2 cellular contexts compared by ENCODE assay signal in genomic region chr1:214362188-214362882, GRCh38.
TF ChIP-seq lines count a peak whose summit lies in the region.

No MANE protein-coding gene starts in this region.

TF ChIP-seq in SK-N-SH, 30 proteins besides CTCF, POLR2A, EP300 and RAD21 (continued from another document):
- TF ChIP-seq FOXJ3 (CRISPR knock-in tag; IDR thresholded peaks at IDR 0.05): no peak
- no peak for TF ChIP-seq GABPA (IDR thresholded peaks at IDR 0.05; ENCODE audit: low read depth)
- TF ChIP-seq SMC3 (IDR thresholded peaks at IDR 0.05; ENCODE audit: low read depth, low read length): no peak
- no peak for TF ChIP-seq IRF3 (IDR thresholded peaks at IDR 0.05; ENCODE audit: low read depth, low read length)
- TF ChIP-seq REST (IDR thresholded peaks at IDR 0.05; ENCODE audit: low read depth, low read length): no peak
- TF ChIP-seq FOSL2 (IDR thresholded peaks at IDR 0.05; ENCODE audit: borderline replicate concordance, low read depth): 0 out of 2 replicates have a peak, but pooled peaks have one; percentile 20

TF ChIP-seq in SK-N-SH treated with all-trans-retinoic acid at 6 μM for 48 hours, 23 proteins besides CTCF, POLR2A, EP300 and RAD21 (continued from another document):
- TF ChIP-seq BACH2 (CRISPR knock-in tag; IDR thresholded peaks at IDR 0.05; ENCODE audit: borderline replicate concordance): no peak
- TF ChIP-seq GLIS3 (CRISPR knock-in tag; IDR thresholded peaks at IDR 0.05): no peak
